In the genomic region with DNA sequence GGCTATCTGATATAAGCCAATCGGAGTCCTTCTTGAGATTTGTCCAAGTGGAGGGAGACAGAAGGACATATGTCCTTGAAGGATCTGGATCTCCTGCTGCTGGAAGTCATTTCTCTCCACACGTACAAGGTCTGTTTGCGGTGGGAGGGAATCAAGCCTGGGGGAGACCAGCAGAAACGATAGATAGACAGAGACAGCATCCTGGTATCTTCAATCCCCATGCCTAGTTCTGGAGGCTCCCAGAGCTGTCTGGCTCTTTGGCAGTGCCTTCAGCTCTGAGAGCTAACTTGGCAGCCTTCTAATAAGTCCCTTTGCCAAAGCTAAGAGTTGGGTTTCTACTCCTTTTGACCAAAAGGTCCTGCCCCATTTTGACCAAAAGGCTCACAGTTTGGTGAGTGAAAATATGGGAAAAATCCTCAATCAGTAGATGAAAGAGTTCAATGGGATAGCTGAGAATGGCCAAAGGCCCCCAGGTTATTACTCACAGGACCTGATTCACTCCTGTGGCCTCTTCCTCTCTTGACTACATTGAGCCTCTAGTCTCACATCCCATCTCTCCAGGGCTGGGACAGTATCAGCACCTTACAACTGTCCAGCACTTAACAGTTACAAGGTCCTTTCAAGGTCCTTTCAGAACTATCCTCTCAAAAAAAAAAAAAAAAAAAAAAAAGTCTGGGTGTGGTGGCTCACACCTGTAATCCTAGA, we compare ENCODE assay signal across 23 cellular contexts. TPM values are rescaled to one million over a fixed set of nuclear protein-coding genes. Genes with fewer than 3 reads are reported as not detected.
"Had no signal": no experiment of that assay in that cellular context is flagged by ENCODE, and none has a peak within 500 bp of the region (broad histone marks: within the 10 kb centered on the region; RNA-seq: fewer than 3 reads in every experiment).

No MANE protein-coding gene starts in this region.

- H3K27ac ChIP-seq: SJSA1, SK-N-MC had no signal

- H3K9me3 ChIP-seq: SJSA1 had no signal

- H3K4me3 ChIP-seq: SJSA1, SK-N-MC had no signal

- H3K36me3 ChIP-seq: SJSA1 had no signal

- DNase-seq: KBM-7, MV-4-11, NCI-H1048, NCI-H1105, NCI-H1417, NCI-H1436 treated with DMSO at 0.1 percent for 48 hours, NCI-H1694, NCI-H187 treated with DMSO at 0.1 percent for 48 hours, NCI-H2029 treated with DMSO at 0.1 percent for 48 hours, NCI-H2171 treated with DMSO at 0.1 percent for 48 hours, NCI-H345, NCI-H524, NCI-H526 treated with DMSO at 0.1 percent for 48 hours, NCI-H748 treated with DMSO at 0.1 percent for 48 hours, Right ventricle myocardium superior, RPMI8226, SIG-M5 had no signal

RNA-seq across cellular contexts. Expression of a gene that starts 22.6 kb away (rescaled TPM):
- total RNA-seq: HT-29, LHCN-M2, MCF 10A, NCI-H460, Right ventricle myocardium superior, SJSA1 had no signal
